1 cellular context compared by ENCODE assay signal in genomic region chr4:3725936-3726895, GRCh38.
TF ChIP-seq lines count a peak whose summit lies in the region.

No MANE protein-coding gene starts in this region.

TF ChIP-seq in A549, 52 proteins besides CTCF, POLR2A, EP300 and RAD21:
- TF ChIP-seq CHD2 (IDR thresholded peaks at IDR 0.05; ENCODE audit: low read length, partially characterized antibody) = no peak
- no peak for TF ChIP-seq CBX2 (IDR thresholded peaks at IDR 0.05; ENCODE audit: borderline replicate concordance, low read depth)
- no peak for TF ChIP-seq CHD4 (IDR thresholded peaks at IDR 0.05; ENCODE audit: borderline replicate concordance)
- no peak for TF ChIP-seq BCL3 (IDR thresholded peaks at IDR 0.05)
- TF ChIP-seq BHLHE40 (IDR thresholded peaks at IDR 0.05; ENCODE audit: low read depth, low read length) = no peak
- TF ChIP-seq ESRRA (IDR thresholded peaks at IDR 0.05; ENCODE audit: borderline replicate concordance, low read length) = no peak
- TF ChIP-seq KDM1A (IDR thresholded peaks at IDR 0.05; ENCODE audit: low read depth) = no peak
- TF ChIP-seq RARB (CRISPR knock-in tag; IDR thresholded peaks at IDR 0.05) = no peak
- TF ChIP-seq PHF8 (IDR thresholded peaks at IDR 0.05; ENCODE audit: borderline replicate concordance, low read depth) = no peak
- no peak for TF ChIP-seq NFE2L2 (conservative IDR thresholded peaks at IDR 0.05; ENCODE audit: low read length)
- no peak for TF ChIP-seq RCOR1 (IDR thresholded peaks at IDR 0.05; ENCODE audit: low read depth, low read length)
- no peak for TF ChIP-seq HOXB5 (CRISPR knock-in tag; IDR thresholded peaks at IDR 0.05)
- no peak for TF ChIP-seq MYC (IDR thresholded peaks at IDR 0.05; ENCODE audit: borderline replicate concordance, low read length)
- TF ChIP-seq RFX5 (IDR thresholded peaks at IDR 0.05) = no peak
- no peak for TF ChIP-seq ZSCAN20 (CRISPR knock-in tag; IDR thresholded peaks at IDR 0.05)
- TF ChIP-seq GATA3 (IDR thresholded peaks at IDR 0.05; ENCODE audit: borderline replicate concordance) = no peak
- TF ChIP-seq HDAC2 (IDR thresholded peaks at IDR 0.05) = no peak
TF ChIP-seq in A549: peak in this region for 0.
